Comparison of ENCODE assay signal across 18 cellular contexts in the genomic region with DNA sequence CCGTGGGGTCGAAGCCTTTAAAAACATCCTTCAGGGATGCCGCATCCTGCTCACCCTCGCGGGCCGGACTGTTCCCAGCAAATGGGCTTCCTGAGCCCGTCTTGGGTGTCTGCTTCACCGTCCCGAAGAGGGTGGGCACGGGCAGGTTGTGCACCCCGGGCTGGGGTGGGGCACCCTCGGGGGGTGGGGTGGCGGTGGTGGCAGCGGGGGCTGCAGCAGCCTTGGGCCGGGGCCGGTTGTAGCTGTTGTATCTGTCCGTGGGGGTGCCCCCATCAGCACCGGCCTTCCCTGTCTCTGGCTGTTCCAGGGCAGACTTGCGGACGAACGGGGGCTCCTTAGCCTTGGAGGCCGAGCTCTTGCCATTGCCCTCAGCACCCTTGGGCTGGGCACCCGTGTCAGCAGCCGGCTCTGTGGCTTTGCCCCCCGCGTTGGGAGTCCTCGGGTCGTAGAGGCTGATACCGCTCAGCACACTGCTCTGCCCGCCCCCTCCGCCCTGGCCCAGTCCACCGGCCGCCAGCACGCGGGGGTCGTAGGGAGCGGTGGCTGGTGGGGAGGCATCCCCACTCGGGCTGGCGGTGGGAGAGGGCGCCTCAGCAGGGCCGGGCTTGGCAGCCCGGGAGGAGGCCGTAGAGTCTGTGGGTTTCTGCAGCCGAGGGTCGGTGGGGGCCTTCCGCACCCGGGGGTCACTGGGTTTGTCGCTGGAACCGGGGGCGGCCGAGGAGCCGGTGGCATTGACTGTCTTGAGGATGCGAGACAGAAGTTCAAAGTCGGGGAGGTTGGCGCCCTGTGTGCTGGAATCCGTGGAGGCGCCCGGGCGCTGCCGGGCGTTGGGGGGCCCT. TPM values are rescaled to one million over a fixed set of nuclear protein-coding genes. Genes with fewer than 3 reads are reported as not detected.
DNase-seq lines count a peak whose midpoint lies in the region; ATAC-seq, FAIRE-seq and TF ChIP-seq lines count a peak whose summit lies in the region.
"Had no signal": no experiment of that assay in that cellular context is flagged by ENCODE, and none has a peak within 500 bp of the region (broad histone marks: within the 10 kb centered on the region; RNA-seq: fewer than 3 reads in every experiment).

No MANE protein-coding gene starts in this region.

- dilution Hi-C loops in mammary epithelial cell (cut with HindIII; ENCODE audit: low sequenced_read_pairs): no loop called here

- no peak overlapping the region for H3K27ac ChIP-seq in mammary epithelial cell (ENCODE audit: insufficient read depth, low read depth, low read length)
- H3K27ac ChIP-seq in K562 (ENCODE audit: extremely low read depth, low read depth, low read length): no peak overlapping the region
- no peak overlapping the region for H3K27ac ChIP-seq in HepG2 (ENCODE audit: extremely low read length, insufficient read depth, low read length)
- H3K27ac ChIP-seq: BLaER1, GM23248 had no signal

- intact Hi-C loops in MCF 10A (cut with micrococcal nuclease): no loop called here
- intact Hi-C loops in mammary epithelial cell (cut with micrococcal nuclease): no loop called here
- intact Hi-C loops in K562 (cut with micrococcal nuclease): loop anchor here (10.0 kb wide), 1 partner anchor 52 kb away; a partner anchor contains a TSS
- intact Hi-C loops in HepG2 (cut with micrococcal nuclease; ENCODE audit: unreplicated experiment): no loop called here
- intact Hi-C loops in CD14-positive monocyte (cut with micrococcal nuclease): no loop called here

- DNase-seq in MCF 10A (ENCODE audit: unreplicated experiment) (no peak), mammary epithelial cell (no peak), K562 (ENCODE audit: extremely low read depth in 1 of 4, low spot score in 3 of 4) (no peak), HepG2 (ENCODE audit: low spot score) (no peak), CD14-positive monocyte (ENCODE audit: low spot score) (no peak), DMS79 treated with DMSO at 0.1 percent for 48 hours (lab: John Stamatoyannopoulos, UW) (no peak)
- DNase-seq: 8988T; AML-193; Calu3; CD4-positive, CD25-positive, alpha-beta regulatory T cell; DMS 273 treated with DMSO at 0.1 percent for 48 hours; GM23248 had no signal

- TF ChIP-seq CTCF in MCF 10A (IDR thresholded peaks at IDR 0.05; ENCODE audit: unreplicated experiment) (no peak), mammary epithelial cell (conservative IDR thresholded peaks at IDR 0.05 in 1 of 2, IDR thresholded peaks at IDR 0.05 in 1 of 2; ENCODE audit: extremely low read depth in 1 of 2, insufficient read depth in 1 of 2, low read depth in 1 of 2, low read length in 2 of 2) (no peak), K562 (IDR thresholded peaks at IDR 0.05 in 2 of 3, conservative IDR thresholded peaks at IDR 0.05 in 1 of 3; ENCODE audit: insufficient read depth in 2 of 3, low read depth in 1 of 3, low read length in 3 of 3) (no peak), HepG2 (CRISPR knock-in tag; IDR thresholded peaks at IDR 0.05) (no peak), CD14-positive monocyte (IDR thresholded peaks at IDR 0.05) (no peak)

- no peak overlapping the region for H2AFZ ChIP-seq in mammary epithelial cell (ENCODE audit: low read depth, low read length)
- H2AFZ ChIP-seq in K562 (ENCODE audit: low read depth, low read length): no peak overlapping the region
- no peak overlapping the region for H2AFZ ChIP-seq in HepG2 (ENCODE audit: low read length)
- H2AFZ ChIP-seq: GM23248 had no signal

- WGBS in mammary epithelial cell (ENCODE audit: low coverage, missing lambda C conversion rate): 94% methylated on average over 16 of the region's 61 CpGs
- 98% methylated on average over 23 of the region's 61 CpGs for WGBS in K562 (ENCODE audit: insufficient coverage, low coverage, missing lambda C conversion rate)
- 98% methylated on average over 38 of the region's 61 CpGs for WGBS in HepG2 (ENCODE audit: low lambda C conversion rate)

- H3K4me3 Mint-ChIP-seq in MCF 10A (ENCODE audit: unreplicated experiment) (no peak overlapping the region), CD14-positive monocyte (no peak overlapping the region)
- H3K4me3 Mint-ChIP-seq: CD4-positive, CD25-positive, alpha-beta regulatory T cell had no signal

- TF ChIP-seq EP300 in K562 (IDR thresholded peaks at IDR 0.05; ENCODE audit: low read length) (no peak), HepG2 (IDR thresholded peaks at IDR 0.05; ENCODE audit: low read depth in 2 of 2, low read length in 2 of 2) (no peak), HepG2 (CRISPR knock-in tag; IDR thresholded peaks at IDR 0.05; ENCODE audit: borderline replicate concordance) (no peak)

- H3K9me1 ChIP-seq in K562 (ENCODE audit: control insufficient read depth, insufficient read depth, low read length): no peaks in the 10 kb centered on the region

- H3K79me2 ChIP-seq in mammary epithelial cell (ENCODE audit: insufficient read depth, low read length): peaks cover 22% of the 10 kb centered on the region
- no peaks in the 10 kb centered on the region for H3K79me2 ChIP-seq in K562 (ENCODE audit: control insufficient read depth, insufficient read depth, low read length)
- no peaks in the 10 kb centered on the region for H3K79me2 ChIP-seq in HepG2 (ENCODE audit: insufficient read depth, low read length)

- H3K4me1 Mint-ChIP-seq in MCF 10A (ENCODE audit: insufficient read depth, unreplicated experiment): no peaks in the 10 kb centered on the region
- H3K4me1 Mint-ChIP-seq in CD14-positive monocyte: no peaks in the 10 kb centered on the region

- H3K9ac ChIP-seq in mammary epithelial cell (ENCODE audit: insufficient read depth, low read length): no peak overlapping the region
- no peak overlapping the region for H3K9ac ChIP-seq in K562 (ENCODE audit: insufficient read depth in 1 of 2, low read depth in 2 of 2, low read length in 2 of 2)
- H3K9ac ChIP-seq in HepG2 (ENCODE audit: insufficient read depth, low read depth, low read length): no peak overlapping the region
- H3K9ac ChIP-seq: BLaER1, GM23248 had no signal

- no peak for TF ChIP-seq RAD21 in K562 (CRISPR knock-in tag; conservative IDR thresholded peaks at IDR 0.05 in 1 of 2, IDR thresholded peaks at IDR 0.05 in 1 of 2)
- no peak for TF ChIP-seq RAD21 in HepG2 (CRISPR knock-in tag; IDR thresholded peaks at IDR 0.05)

- H3K4me2 ChIP-seq in mammary epithelial cell (ENCODE audit: insufficient read depth, low read depth, low read length) (no peak overlapping the region), K562 (ENCODE audit: insufficient read depth, low read length) (no peak overlapping the region), HepG2 (ENCODE audit: low read depth, low read length) (no peak overlapping the region)
- H3K4me2 ChIP-seq: BLaER1 had no signal

- BruUV-seq in MCF 10A (replicated peaks; lab: Mats Ljungman, UMichigan): no TSS peak
- BruUV-seq in mammary epithelial cell (replicated peaks; lab: Mats Ljungman, UMichigan): no TSS peak
- no TSS peak for BruUV-seq in K562 (replicated peaks; lab: Mats Ljungman, UMichigan)
- no TSS peak for BruUV-seq in HepG2 (replicated peaks; lab: Mats Ljungman, UMichigan)

- peak overlapping the region; percentile 59 for H3K27ac Mint-ChIP-seq in MCF 10A (ENCODE audit: low read depth, unreplicated experiment)
- no peak overlapping the region for H3K27ac Mint-ChIP-seq in CD14-positive monocyte
- H3K27ac Mint-ChIP-seq: CD4-positive, CD25-positive, alpha-beta regulatory T cell had no signal

- in situ Hi-C loops in mammary epithelial cell (cut with MboI; ENCODE audit: low sequenced_read_pairs in 2 of 2): no loop called here
- in situ Hi-C loops in K562 (cut with MboI): no loop called here
- in situ Hi-C loops in HepG2 (cut with HindIII; ENCODE audit: extremely low pct_ligation_motif_present, low pct_unique_long_range_greater_than_20kb): no loop called here

- peaks cover 11% of the 10 kb centered on the region for H3K36me3 ChIP-seq in mammary epithelial cell (ENCODE audit: insufficient read depth, low read length)
- peaks cover 70% of the 10 kb centered on the region; the same call in 2 of the 3 replicates for H3K36me3 ChIP-seq in K562 (ENCODE audit: control insufficient read depth, insufficient read depth, low read length)
- H3K36me3 ChIP-seq in HepG2 (replicated peaks in 1 of 2; ENCODE audit: control insufficient read depth in 1 of 2, insufficient read depth in 2 of 2, low read length in 2 of 2): peaks cover 32 to 51% of the 10 kb centered on the region in 2 experiments

- CTCF ChIA-PET in MCF 10A (lab: Yijun Ruan, JAX): no interaction called here
- CTCF ChIA-PET in mammary epithelial cell (lab: Charles Lee; ENCODE audit: low non-redundant PET): no interaction called here
- CTCF ChIA-PET in K562 (lab: Yijun Ruan, JAX; ENCODE audit: low intra/inter-chr PET ratio): no interaction called here
- CTCF ChIA-PET in HepG2 (lab: Yijun Ruan, JAX; ENCODE audit: low intra/inter-chr PET ratio, low total read pairs): no interaction called here

- ATAC-seq in K562: no peak
- ATAC-seq in HepG2: no peak
- ATAC-seq in GM19328 (IDR thresholded peaks at IDR 0.05; ENCODE audit: unreplicated experiment): no peak
- ATAC-seq: GM12878 had no signal

- no peaks in the 10 kb centered on the region for H3K9me3 Mint-ChIP-seq in MCF 10A (ENCODE audit: unreplicated experiment)
- no peaks in the 10 kb centered on the region for H3K9me3 Mint-ChIP-seq in CD14-positive monocyte

- H3K36me3 Mint-ChIP-seq in MCF 10A (ENCODE audit: insufficient read depth, unreplicated experiment) (peaks cover 80% of the 10 kb centered on the region), CD14-positive monocyte (peaks cover 48 to 80% of the 10 kb centered on the region in 2 donors)

- H4K20me1 ChIP-seq in mammary epithelial cell (ENCODE audit: insufficient read depth, low read length): no peaks in the 10 kb centered on the region
- H4K20me1 ChIP-seq in K562 (replicated peaks; ENCODE audit: control insufficient read depth, insufficient read depth, low read length): 0 out of 2 replicates have a peak, but pooled peaks cover 3% of the 10 kb centered on the region
- no peaks in the 10 kb centered on the region for H4K20me1 ChIP-seq in HepG2 (ENCODE audit: insufficient read depth, low read length)

- H3K4me1 ChIP-seq in mammary epithelial cell (ENCODE audit: insufficient read depth, low read length) (no peaks in the 10 kb centered on the region), K562 (replicated peaks in 1 of 2; ENCODE audit: control insufficient read depth in 2 of 2, insufficient read depth in 2 of 2, low read length in 2 of 2) (peaks cover 0 to 19% of the 10 kb centered on the region in 2 experiments; a peak in 1 of 5 replicates), HepG2 (ENCODE audit: insufficient read depth, low read length) (no peaks in the 10 kb centered on the region)
- H3K4me1 ChIP-seq: BLaER1 had no signal

- H3K27me3 Mint-ChIP-seq in MCF 10A (ENCODE audit: insufficient read depth, unreplicated experiment) (no peaks in the 10 kb centered on the region), CD14-positive monocyte (ENCODE audit: low read depth in 3 of 3) (peaks cover 0 to 2% (median 1%) of the 10 kb centered on the region in 3 donors)
- H3K27me3 Mint-ChIP-seq: CD4-positive, CD25-positive, alpha-beta regulatory T cell had no signal

- POLR2A ChIA-PET in MCF 10A (lab: Yijun Ruan, JAX) (interaction anchor here (1.2 kb wide), 1 partner anchor 47 kb away, joined by 4 read pairs; a partner anchor contains a TSS), K562 (lab: Yijun Ruan, JAX) (interaction anchor here (1.5 kb wide), 1 partner anchor 47 kb away, joined by 8 read pairs; a partner anchor contains a TSS), HepG2 (lab: Yijun Ruan, JAX) (no interaction called here)

- no peaks in the 10 kb centered on the region for H3K9me3 ChIP-seq in mammary epithelial cell (replicated peaks; ENCODE audit: insufficient read depth, low read length)
- no peaks in the 10 kb centered on the region for H3K9me3 ChIP-seq in K562 (replicated peaks; ENCODE audit: control insufficient read depth, insufficient read depth, low read depth, low read length)
- H3K9me3 ChIP-seq in HepG2 (ENCODE audit: low read length): no peaks in the 10 kb centered on the region
- H3K9me3 ChIP-seq: BLaER1 had no signal

- H3K4me3 ChIP-seq in mammary epithelial cell (replicated peaks in 1 of 3; ENCODE audit: insufficient read depth in 1 of 3, low read depth in 2 of 3, low read length in 3 of 3): no peak overlapping the region
- H3K4me3 ChIP-seq in K562: no peak overlapping the region
- no peak overlapping the region for H3K4me3 ChIP-seq in HepG2 (replicated peaks in 1 of 3; ENCODE audit: insufficient read depth in 1 of 3, low read depth in 2 of 3, low read length in 3 of 3)
- H3K4me3 ChIP-seq: BLaER1, GM12878, GM23248 had no signal

- no peaks in the 10 kb centered on the region for H3K27me3 ChIP-seq in mammary epithelial cell (ENCODE audit: insufficient read depth, low read length)
- H3K27me3 ChIP-seq in K562 (ENCODE audit: control insufficient read depth in 2 of 2, insufficient read depth in 2 of 2, low read length in 2 of 2): no peaks in the 10 kb centered on the region
- no peaks in the 10 kb centered on the region for H3K27me3 ChIP-seq in HepG2 (ENCODE audit: control insufficient read depth in 1 of 2, insufficient read depth in 2 of 2, low read length in 2 of 2)
- H3K27me3 ChIP-seq: BLaER1 had no signal

- FAIRE-seq in K562 (lab: Jason Lieb, UNC): no peak
- no peak for FAIRE-seq in HepG2 (lab: Jason Lieb, UNC)
- FAIRE-seq: GM12878, GM18507, H54 had no signal

- TF ChIP-seq POLR2A in K562 (conservative IDR thresholded peaks at IDR 0.05) (no peak), HepG2 (IDR thresholded peaks at IDR 0.05; ENCODE audit: insufficient read depth in 1 of 2, low read depth in 2 of 2, low read length in 2 of 2) (no peak)

RNA-seq across cellular contexts. Expression of a gene that starts 18.2 kb away (rescaled TPM):
- total RNA-seq in MCF 10A (2022) (15.3 and 22.0 TPM in 2 replicates), mammary epithelial cell (10 to 100 TPM; 11.7 to 32.1 TPM), K562 (2014; rRNA removed) (95.2 and 166 TPM in 2 replicates), K562 (2014; rRNA removed; fragmentation: Illumina TruSeq; extraction: Trizol) (0.64 and 2.4 TPM in 2 replicates), K562 (2015; rRNA removed; fragmentation: Illumina TruSeq; extraction: Trizol) (2.4 and 4.4 TPM in 2 replicates), K562 (2021) (77.6 and 79.5 TPM in 2 replicates), HepG2 (2016; rRNA removed; fragmentation: Illumina TruSeq; extraction: Trizol) (18.0 and 26.7 TPM in 2 replicates)
- polyA plus RNA-seq in mammary epithelial cell (23.0 TPM), K562 (2011; rRNA removed) (8.7 and 14.0 TPM in 2 replicates), K562 (2014; fragmentation: Illumina TruSeq; extraction: Trizol) (1.4 TPM in 1 of 2 replicates, not detected in the other), K562 (2014; fragmentation: Nextera tagmentation; extraction: Ambion mirVana) (under 1 TPM; 0.10 to 0.25 TPM), K562 (2014; rRNA removed) (85.9 and 90.7 TPM in 2 replicates), HepG2 (2011; rRNA removed) (5.2 and 7.0 TPM in 2 replicates), CD14-positive monocyte (100 to 1,000 TPM; 103 to 159 TPM)
- polyA minus RNA-seq in mammary epithelial cell: not detected
- total RNA-seq in K562 (2011; cell fraction: chromatin; rRNA removed; ENCODE audit: low replicate concordance): 1.5 and 6.1 TPM in 2 replicates
- total RNA-seq in K562 (2011; cell fraction: nucleolus; rRNA removed): 30.7 and 31.5 TPM in 2 replicates
- total RNA-seq in K562 (2011; cell fraction: nucleoplasm; rRNA removed): 10.5 and 11.2 TPM in 2 replicates
- 44.0 and 160 TPM in 2 replicates for polyA plus RNA-seq in K562 (2011; cell fraction: cytosol; rRNA removed)
- 12.9 and 22.9 TPM in 2 replicates for polyA plus RNA-seq in K562 (2011; cell fraction: nucleus; rRNA removed)
- polyA plus RNA-seq in K562 (2012): 30.2 and 35.3 TPM in 2 replicates
- 0.69 and 0.74 TPM in 2 replicates for polyA minus RNA-seq in K562 (2011; rRNA and poly(A)+ RNA removed)
- polyA minus RNA-seq in K562 (2011; cell fraction: cytosol; rRNA and poly(A)+ RNA removed): 9.9 and 19.5 TPM in 2 replicates
- polyA minus RNA-seq in K562 (2011; cell fraction: nucleus; rRNA and poly(A)+ RNA removed): 7.0 and 7.9 TPM in 2 replicates
- 44.8 and 45.5 TPM in 2 replicates for total RNA-seq in HepG2 (2016; cell fraction: cytosol; rRNA removed; fragmentation: Illumina TruSeq; extraction: Trizol; ENCODE audit: low read depth)
- total RNA-seq in HepG2 (2016; cell fraction: insoluble cytoplasmic fraction; rRNA removed; fragmentation: Illumina TruSeq; extraction: Trizol): 18.4 and 20.4 TPM in 2 replicates
- 36.3 and 50.1 TPM in 2 replicates for total RNA-seq in HepG2 (2016; cell fraction: membrane; rRNA removed; fragmentation: Illumina TruSeq; extraction: Trizol)
- total RNA-seq in HepG2 (2016; cell fraction: nucleus; rRNA removed; fragmentation: Illumina TruSeq; extraction: Trizol): 6.1 and 8.2 TPM in 2 replicates
- 9.2 and 27.5 TPM in 2 replicates for polyA plus RNA-seq in HepG2 (2011; cell fraction: cytosol; rRNA removed)
- 8.8 and 9.4 TPM in 2 replicates for polyA plus RNA-seq in HepG2 (2011; cell fraction: nucleus; rRNA removed)
- 2.5 and 4.4 TPM in 2 replicates for polyA plus RNA-seq in HepG2 (2012)
- 46.7 and 50.4 TPM in 2 replicates for polyA plus RNA-seq in HepG2 (2016; cell fraction: cytosol; fragmentation: Illumina TruSeq; extraction: Trizol; ENCODE audit: low read depth)
- 13.9 and 21.8 TPM in 2 replicates for polyA plus RNA-seq in HepG2 (2016; cell fraction: insoluble cytoplasmic fraction; fragmentation: Illumina TruSeq; extraction: Trizol; ENCODE audit: low read depth)
- 29.2 and 30.8 TPM in 2 replicates for polyA plus RNA-seq in HepG2 (2016; cell fraction: membrane; fragmentation: Illumina TruSeq; extraction: Trizol; ENCODE audit: low read depth)
- 13.4 and 18.2 TPM in 2 replicates for polyA plus RNA-seq in HepG2 (2016; cell fraction: nucleus; fragmentation: Illumina TruSeq; extraction: Trizol; ENCODE audit: insufficient read depth, low read depth)
- polyA minus RNA-seq in HepG2 (2011; rRNA and poly(A)+ RNA removed; ENCODE audit: low replicate concordance): 9.5 and 9.9 TPM in 2 replicates
- 3.5 and 4.8 TPM in 2 replicates for polyA minus RNA-seq in HepG2 (2011; cell fraction: cytosol; rRNA and poly(A)+ RNA removed)
- 1.1 and 2.2 TPM in 2 replicates for polyA minus RNA-seq in HepG2 (2011; cell fraction: nucleus; rRNA and poly(A)+ RNA removed)

RNA-seq across cellular contexts. Expression of a gene that starts 47.0 kb away (rescaled TPM):
- total RNA-seq in MCF 10A (2022): 0.44 and 0.68 TPM in 2 replicates
- under 1 TPM; 0.67 to 0.71 TPM for total RNA-seq in mammary epithelial cell
- polyA plus RNA-seq in mammary epithelial cell: 0.39 TPM
- not detected for polyA minus RNA-seq in mammary epithelial cell
- total RNA-seq in K562 (2011; cell fraction: chromatin; rRNA removed; ENCODE audit: low replicate concordance): 1.2 and 8.1 TPM in 2 replicates
- 4.9 and 6.5 TPM in 2 replicates for total RNA-seq in K562 (2011; cell fraction: nucleolus; rRNA removed)
- total RNA-seq in K562 (2011; cell fraction: nucleoplasm; rRNA removed): 2.3 and 3.4 TPM in 2 replicates
- total RNA-seq in K562 (2014; rRNA removed): 1.2 and 2.0 TPM in 2 replicates
- total RNA-seq in K562 (2014; rRNA removed; fragmentation: Illumina TruSeq; extraction: Trizol): 0.13 and 0.58 TPM in 2 replicates
- total RNA-seq in K562 (2015; rRNA removed; fragmentation: Illumina TruSeq; extraction: Trizol): 2.5 and 2.9 TPM in 2 replicates
- 5.2 and 5.3 TPM in 2 replicates for total RNA-seq in K562 (2021)
- 1.6 and 2.4 TPM in 2 replicates for polyA plus RNA-seq in K562 (2011; rRNA removed)
- 3.2 and 9.4 TPM in 2 replicates for polyA plus RNA-seq in K562 (2011; cell fraction: cytosol; rRNA removed)
- polyA plus RNA-seq in K562 (2011; cell fraction: nucleus; rRNA removed): 6.0 and 12.1 TPM in 2 replicates
- 6.3 and 16.7 TPM in 2 replicates for polyA plus RNA-seq in K562 (2012)
- polyA plus RNA-seq in K562 (2014; fragmentation: Illumina TruSeq; extraction: Trizol): 1.2 and 3.2 TPM in 2 replicates
- polyA plus RNA-seq in K562 (2014; fragmentation: Nextera tagmentation; extraction: Ambion mirVana): not detected
- polyA plus RNA-seq in K562 (2014; rRNA removed): 3.0 and 4.6 TPM in 2 replicates
- 0.39 and 0.77 TPM in 2 replicates for polyA minus RNA-seq in K562 (2011; rRNA and poly(A)+ RNA removed)
- polyA minus RNA-seq in K562 (2011; cell fraction: cytosol; rRNA and poly(A)+ RNA removed): 2.5 and 3.5 TPM in 2 replicates
- polyA minus RNA-seq in K562 (2011; cell fraction: nucleus; rRNA and poly(A)+ RNA removed): 2.0 and 2.9 TPM in 2 replicates
- 0.29 and 0.35 TPM in 2 replicates for total RNA-seq in HepG2 (2016; rRNA removed; fragmentation: Illumina TruSeq; extraction: Trizol)
- 0.26 and 0.51 TPM in 2 replicates for total RNA-seq in HepG2 (2016; cell fraction: cytosol; rRNA removed; fragmentation: Illumina TruSeq; extraction: Trizol; ENCODE audit: low read depth)
- total RNA-seq in HepG2 (2016; cell fraction: insoluble cytoplasmic fraction; rRNA removed; fragmentation: Illumina TruSeq; extraction: Trizol): 0.16 and 0.30 TPM in 2 replicates
- total RNA-seq in HepG2 (2016; cell fraction: membrane; rRNA removed; fragmentation: Illumina TruSeq; extraction: Trizol): 0.59 and 0.76 TPM in 2 replicates
- not detected in 2 replicates for total RNA-seq in HepG2 (2016; cell fraction: nucleus; rRNA removed; fragmentation: Illumina TruSeq; extraction: Trizol)
- polyA plus RNA-seq in HepG2 (2011; rRNA removed): 2.9 and 3.9 TPM in 2 replicates
- 2.3 and 4.0 TPM in 2 replicates for polyA plus RNA-seq in HepG2 (2011; cell fraction: cytosol; rRNA removed)
- polyA plus RNA-seq in HepG2 (2011; cell fraction: nucleus; rRNA removed): 13.1 and 15.5 TPM in 2 replicates
- polyA plus RNA-seq in HepG2 (2012): 1.2 and 2.2 TPM in 2 replicates
- polyA plus RNA-seq in HepG2 (2016; cell fraction: cytosol; fragmentation: Illumina TruSeq; extraction: Trizol; ENCODE audit: low read depth): 0.76 and 1.1 TPM in 2 replicates
- 0.19 and 0.53 TPM in 2 replicates for polyA plus RNA-seq in HepG2 (2016; cell fraction: insoluble cytoplasmic fraction; fragmentation: Illumina TruSeq; extraction: Trizol; ENCODE audit: low read depth)
- 0.69 and 1.1 TPM in 2 replicates for polyA plus RNA-seq in HepG2 (2016; cell fraction: membrane; fragmentation: Illumina TruSeq; extraction: Trizol; ENCODE audit: low read depth)
- 1.2 TPM in 1 of 2 replicates, not detected in the other for polyA plus RNA-seq in HepG2 (2016; cell fraction: nucleus; fragmentation: Illumina TruSeq; extraction: Trizol; ENCODE audit: insufficient read depth, low read depth)
- 0.70 and 4.4 TPM in 2 replicates for polyA minus RNA-seq in HepG2 (2011; rRNA and poly(A)+ RNA removed; ENCODE audit: low replicate concordance)
- 1.1 and 2.8 TPM in 2 replicates for polyA minus RNA-seq in HepG2 (2011; cell fraction: cytosol; rRNA and poly(A)+ RNA removed)
- 0.99 and 1.8 TPM in 2 replicates for polyA minus RNA-seq in HepG2 (2011; cell fraction: nucleus; rRNA and poly(A)+ RNA removed)
- not detected for polyA plus RNA-seq in CD14-positive monocyte
- total RNA-seq: HT-29 had no signal

RNA-seq across cellular contexts. Expression of a gene that starts 47.0 kb away (rescaled TPM):
- total RNA-seq in MCF 10A (2022) (41.4 and 41.8 TPM in 2 replicates), mammary epithelial cell (10 to 100 TPM; 13.8 to 57.8 TPM), K562 (2014; rRNA removed) (18.3 and 26.0 TPM in 2 replicates), K562 (2014; rRNA removed; fragmentation: Illumina TruSeq; extraction: Trizol) (19.6 and 24.1 TPM in 2 replicates), K562 (2015; rRNA removed; fragmentation: Illumina TruSeq; extraction: Trizol) (13.2 and 19.1 TPM in 2 replicates), K562 (2021) (59.5 and 75.6 TPM in 2 replicates), HepG2 (2016; rRNA removed; fragmentation: Illumina TruSeq; extraction: Trizol) (10.7 and 11.2 TPM in 2 replicates)
- polyA plus RNA-seq in mammary epithelial cell (10.0 TPM), K562 (2011; rRNA removed) (4.0 and 5.3 TPM in 2 replicates), K562 (2014; fragmentation: Illumina TruSeq; extraction: Trizol) (33.5 and 33.7 TPM in 2 replicates), K562 (2014; fragmentation: Nextera tagmentation; extraction: Ambion mirVana) (1 to 10 TPM; 2.2 to 8.0 TPM), K562 (2014; rRNA removed) (14.4 and 17.6 TPM in 2 replicates), HepG2 (2011; rRNA removed) (1.8 and 2.7 TPM in 2 replicates), CD14-positive monocyte (under 1 TPM; 0.24 to 0.60 TPM)
- 36.8 TPM for polyA minus RNA-seq in mammary epithelial cell
- 66.1 and 83.6 TPM in 2 replicates for total RNA-seq in K562 (2011; cell fraction: chromatin; rRNA removed; ENCODE audit: low replicate concordance)
- 24.1 and 34.0 TPM in 2 replicates for total RNA-seq in K562 (2011; cell fraction: nucleolus; rRNA removed)
- total RNA-seq in K562 (2011; cell fraction: nucleoplasm; rRNA removed): 30.9 TPM in 2 replicates
- 2.2 and 3.7 TPM in 2 replicates for polyA plus RNA-seq in K562 (2011; cell fraction: cytosol; rRNA removed)
- 14.1 and 22.9 TPM in 2 replicates for polyA plus RNA-seq in K562 (2011; cell fraction: nucleus; rRNA removed)
- 11.1 and 39.1 TPM in 2 replicates for polyA plus RNA-seq in K562 (2012)
- 14.0 and 14.6 TPM in 2 replicates for polyA minus RNA-seq in K562 (2011; rRNA and poly(A)+ RNA removed)
- 23.3 and 31.7 TPM in 2 replicates for polyA minus RNA-seq in K562 (2011; cell fraction: cytosol; rRNA and poly(A)+ RNA removed)
- 7.5 and 15.8 TPM in 2 replicates for polyA minus RNA-seq in K562 (2011; cell fraction: nucleus; rRNA and poly(A)+ RNA removed)
- 1.5 and 1.6 TPM in 2 replicates for total RNA-seq in HepG2 (2016; cell fraction: cytosol; rRNA removed; fragmentation: Illumina TruSeq; extraction: Trizol; ENCODE audit: low read depth)
- 9.3 and 12.3 TPM in 2 replicates for total RNA-seq in HepG2 (2016; cell fraction: insoluble cytoplasmic fraction; rRNA removed; fragmentation: Illumina TruSeq; extraction: Trizol)
- total RNA-seq in HepG2 (2016; cell fraction: membrane; rRNA removed; fragmentation: Illumina TruSeq; extraction: Trizol): 5.3 and 5.7 TPM in 2 replicates
- 13.6 and 15.3 TPM in 2 replicates for total RNA-seq in HepG2 (2016; cell fraction: nucleus; rRNA removed; fragmentation: Illumina TruSeq; extraction: Trizol)
- polyA plus RNA-seq in HepG2 (2011; cell fraction: cytosol; rRNA removed): 1.0 and 1.3 TPM in 2 replicates
- polyA plus RNA-seq in HepG2 (2011; cell fraction: nucleus; rRNA removed): 6.8 and 8.8 TPM in 2 replicates
- 9.4 and 14.6 TPM in 2 replicates for polyA plus RNA-seq in HepG2 (2012)
- polyA plus RNA-seq in HepG2 (2016; cell fraction: cytosol; fragmentation: Illumina TruSeq; extraction: Trizol; ENCODE audit: low read depth): 0.51 and 0.61 TPM in 2 replicates
- 9.8 and 11.1 TPM in 2 replicates for polyA plus RNA-seq in HepG2 (2016; cell fraction: insoluble cytoplasmic fraction; fragmentation: Illumina TruSeq; extraction: Trizol; ENCODE audit: low read depth)
- 1.3 and 1.9 TPM in 2 replicates for polyA plus RNA-seq in HepG2 (2016; cell fraction: membrane; fragmentation: Illumina TruSeq; extraction: Trizol; ENCODE audit: low read depth)
- 27.0 and 29.7 TPM in 2 replicates for polyA plus RNA-seq in HepG2 (2016; cell fraction: nucleus; fragmentation: Illumina TruSeq; extraction: Trizol; ENCODE audit: insufficient read depth, low read depth)
- polyA minus RNA-seq in HepG2 (2011; rRNA and poly(A)+ RNA removed; ENCODE audit: low replicate concordance): 7.1 and 12.2 TPM in 2 replicates
- polyA minus RNA-seq in HepG2 (2011; cell fraction: cytosol; rRNA and poly(A)+ RNA removed): 4.8 and 6.7 TPM in 2 replicates
- polyA minus RNA-seq in HepG2 (2011; cell fraction: nucleus; rRNA and poly(A)+ RNA removed): 7.2 and 8.1 TPM in 2 replicates
